18 cellular contexts compared by ENCODE assay signal in genomic region chr22:35728639-35729308, GRCh38. TPM values are rescaled to one million over a fixed set of nuclear protein-coding genes. Genes with fewer than 3 reads are reported as not detected.
DNase-seq lines count a peak whose midpoint lies in the region; ATAC-seq and TF ChIP-seq lines count a peak whose summit lies in the region.
"Had no signal": no experiment of that assay in that cellular context is flagged by ENCODE, and none has a peak within 500 bp of the region (broad histone marks: within the 10 kb centered on the region; RNA-seq: fewer than 3 reads in every experiment).

No MANE protein-coding gene starts in this region.

- H3K9me3 ChIP-seq in gastroesophageal sphincter: no peaks in the 10 kb centered on the region
- H3K9me3 ChIP-seq: heart left ventricle, prostate gland, tibial nerve had no signal

- DNase-seq in COR-L47 (lab: John Stamatoyannopoulos, UW): peak; percentile 79
- DNase-seq in NCI-H1092 (lab: John Stamatoyannopoulos, UW): peak; percentile 56
- DNase-seq in NCI-H524 treated with DMSO at 0.1 percent for 48 hours (lab: John Stamatoyannopoulos, UW): peak; percentile 26
- DNase-seq in epithelial cell of prostate (ENCODE audit: low read depth, low spot score): peak; percentile 18
- DNase-seq in type B pancreatic cell (ENCODE audit: extremely low spot score, unreplicated experiment): no peak
- DNase-seq: activated CD4-positive, alpha-beta T cell treated with anti-CD3 and anti-CD28 coated beads for 1 hour; activated naive CD8-positive, alpha-beta T cell treated with anti-CD3 and anti-CD28 coated beads, Interleukin-2, amount 10 ng/mL, durations not matched to agents 7 days and 5 days; activated T-cell treated with anti-CD3 and anti-CD28 coated beads, Interleukin-2, amount 50 U/mL, for 1 hour; heart left ventricle; HFFc6; OCI-M1; T-helper 1 cell had no signal

- peaks cover 4% of the 10 kb centered on the region for H3K4me1 Mint-ChIP-seq in type B pancreatic cell (ENCODE audit: unreplicated experiment)
- H3K4me1 Mint-ChIP-seq: central memory CD8-positive, alpha-beta T cell had no signal

- no peaks in the 10 kb centered on the region for H3K27me3 ChIP-seq in gastroesophageal sphincter
- H3K27me3 ChIP-seq: heart left ventricle, tibial nerve had no signal

- no peaks in the 10 kb centered on the region for H3K36me3 ChIP-seq in gastroesophageal sphincter
- H3K36me3 ChIP-seq: heart left ventricle, prostate gland, tibial nerve had no signal

- 82 to 85% methylated on average over 6 to 7 of the region's 12 CpGs for whole genome bisulfite sequencing in gastroesophageal sphincter (ENCODE audit: low coverage in 1 of 2), 2 donors

- no peak for TF ChIP-seq EP300 in gastroesophageal sphincter (IDR thresholded peaks at IDR 0.05)

- no peaks in the 10 kb centered on the region for H3K36me3 Mint-ChIP-seq in type B pancreatic cell
- H3K36me3 Mint-ChIP-seq: activated naive CD8-positive, alpha-beta T cell treated with anti-CD3 and anti-CD28 coated beads, Interleukin-2, amount 10 ng/mL, durations not matched to agents 7 days and 5 days had no signal

- peaks cover 5% of the 10 kb centered on the region for H3K27me3 Mint-ChIP-seq in type B pancreatic cell

- H3K4me3 ChIP-seq in gastroesophageal sphincter: no peak overlapping the region
- H3K4me3 ChIP-seq: heart left ventricle, prostate gland, tibial nerve had no signal

- H3K9me3 Mint-ChIP-seq in type B pancreatic cell: peaks cover 9% of the 10 kb centered on the region
- H3K9me3 Mint-ChIP-seq: activated naive CD8-positive, alpha-beta T cell treated with anti-CD3 and anti-CD28 coated beads, Interleukin-2, amount 10 ng/mL, durations not matched to agents 7 days and 5 days; central memory CD8-positive, alpha-beta T cell; HFFc6 had no signal

- no peak for TF ChIP-seq POLR2A in gastroesophageal sphincter (IDR thresholded peaks at IDR 0.05)

- H3K4me3 Mint-ChIP-seq in type B pancreatic cell: no peak overlapping the region
- H3K4me3 Mint-ChIP-seq: activated naive CD8-positive, alpha-beta T cell treated with anti-CD3 and anti-CD28 coated beads, Interleukin-2, amount 10 ng/mL, durations not matched to agents 7 days and 5 days; central memory CD8-positive, alpha-beta T cell; HFFc6 had no signal

- ATAC-seq in HG03135 (IDR thresholded peaks at IDR 0.05; ENCODE audit: unreplicated experiment) (no peak), gastroesophageal sphincter (no peak), GM21360 (IDR thresholded peaks at IDR 0.05; ENCODE audit: unreplicated experiment) (no peak)
- ATAC-seq: heart left ventricle had no signal

- TF ChIP-seq CTCF in type B pancreatic cell (conservative IDR thresholded peaks at IDR 0.05): no peak
- TF ChIP-seq CTCF in gastroesophageal sphincter (IDR thresholded peaks at IDR 0.05): no peak

- peaks cover 0 to 9% (median 0%) of the 10 kb centered on the region in 3 donors for H3K4me1 ChIP-seq in gastroesophageal sphincter
- H3K4me1 ChIP-seq: prostate gland had no signal

- H3K27ac Mint-ChIP-seq in type B pancreatic cell: no peak overlapping the region
- H3K27ac Mint-ChIP-seq: activated naive CD8-positive, alpha-beta T cell treated with anti-CD3 and anti-CD28 coated beads, Interleukin-2, amount 10 ng/mL, durations not matched to agents 7 days and 5 days; HFFc6 had no signal

- H3K27ac ChIP-seq in epithelial cell of prostate (no peak overlapping the region), gastroesophageal sphincter (no peak overlapping the region)
- H3K27ac ChIP-seq: heart left ventricle, prostate gland, tibial nerve had no signal

RNA-seq across cellular contexts. Expression of gene APOL5, which starts 11.1 kb away (rescaled TPM):
- total RNA-seq in type B pancreatic cell (ENCODE audit: low replicate concordance): not detected in 2 replicates
- not detected for total RNA-seq in gastroesophageal sphincter
- total RNA-seq: activated naive CD8-positive, alpha-beta T cell treated with anti-CD3 and anti-CD28 coated beads, Interleukin-2, amount 10 ng/mL, durations not matched to agents 7 days and 5 days; heart left ventricle; HFFc6; prostate gland had no signal
